Comparison of ENCODE assay signal across 1 cellular context in genomic region chr22:30763815-30764686, GRCh38.
TF ChIP-seq lines count a peak whose summit lies in the region.

No MANE protein-coding gene starts in this region.

TF ChIP-seq in K562, 482 proteins besides CTCF, POLR2A, EP300 and RAD21 (continued from another document):
- no peak for TF ChIP-seq MGA (IDR thresholded peaks at IDR 0.05)
- TF ChIP-seq, protein P1, sequence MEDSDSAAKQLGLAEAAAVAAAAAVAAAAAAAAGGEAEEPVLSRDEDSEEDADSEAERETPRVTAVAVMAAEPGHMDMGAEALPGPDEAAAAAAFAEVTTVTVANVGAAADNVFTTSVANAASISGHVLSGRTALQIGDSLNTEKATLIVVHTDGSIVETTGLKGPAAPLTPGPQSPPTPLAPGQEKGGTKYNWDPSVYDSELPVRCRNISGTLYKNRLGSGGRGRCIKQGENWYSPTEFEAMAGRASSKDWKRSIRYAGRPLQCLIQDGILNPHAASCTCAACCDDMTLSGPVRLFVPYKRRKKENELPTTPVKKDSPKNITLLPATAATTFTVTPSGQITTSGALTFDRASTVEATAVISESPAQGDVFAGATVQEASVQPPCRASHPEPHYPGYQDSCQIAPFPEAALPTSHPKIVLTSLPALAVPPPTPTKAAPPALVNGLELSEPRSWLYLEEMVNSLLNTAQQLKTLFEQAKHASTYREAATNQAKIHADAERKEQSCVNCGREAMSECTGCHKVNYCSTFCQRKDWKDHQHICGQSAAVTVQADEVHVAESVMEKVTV (CRISPR knock-in tag; IDR thresholded peaks at IDR 0.05) = peak; percentile 40; the same call in 1 of the 2 replicates
- TF ChIP-seq ARID2 (IDR thresholded peaks at IDR 0.05) = 0 out of 2 replicates have a peak, but pooled peaks have one; percentile 20
- peak; percentile 64; the same call in 1 of the 2 replicates for TF ChIP-seq SMC3 (conservative IDR thresholded peaks at IDR 0.05; ENCODE audit: insufficient read depth, low read depth, low read length)
